Comparison of ENCODE assay signal across 16 cellular contexts in the genomic region with DNA sequence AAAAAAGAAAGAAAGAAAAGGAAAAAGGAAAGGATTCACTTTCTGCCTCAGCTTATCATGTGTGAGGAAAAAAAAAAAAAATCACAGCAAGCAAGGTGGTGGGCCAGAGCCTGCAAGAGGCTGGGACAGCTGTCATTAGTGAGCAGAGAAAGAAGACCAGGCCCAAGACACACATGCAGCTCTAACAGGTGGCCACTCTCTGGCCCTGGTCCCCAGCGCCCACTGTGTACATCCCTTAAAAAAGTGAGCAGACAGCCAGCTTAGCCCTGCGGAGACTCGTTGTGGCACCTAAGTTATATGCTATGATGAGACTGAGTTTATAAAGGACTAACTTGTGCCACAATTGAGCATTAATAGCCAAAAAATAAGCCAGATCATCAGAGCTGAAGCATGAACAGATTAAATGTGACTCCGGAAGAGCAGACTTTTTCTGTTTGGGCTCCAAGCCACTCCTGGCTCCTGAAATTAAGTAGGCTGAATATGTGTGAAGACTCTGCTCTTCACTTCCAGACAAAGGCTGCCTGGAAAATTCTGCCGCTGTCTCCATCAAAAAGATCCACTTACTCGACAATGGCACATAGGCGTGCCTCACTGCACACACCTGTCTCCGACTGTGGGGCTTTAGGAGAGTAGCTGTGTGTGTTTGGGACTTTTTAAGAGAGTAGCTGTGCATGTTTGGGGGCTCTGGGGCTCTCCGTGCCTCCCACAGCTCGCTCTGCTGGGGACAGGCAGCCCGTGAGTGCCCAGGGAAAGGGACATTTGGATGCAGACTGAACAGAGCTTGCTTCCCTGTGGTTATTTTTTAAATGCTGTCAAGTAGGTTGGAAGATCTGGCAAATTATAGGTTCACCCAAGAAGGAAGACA. TPM values are rescaled to one million over a fixed set of nuclear protein-coding genes. Genes with fewer than 3 reads are reported as not detected.
DNase-seq lines count a peak whose midpoint lies in the region; ATAC-seq and TF ChIP-seq lines count a peak whose summit lies in the region.
"Had no signal": no experiment of that assay in that cellular context is flagged by ENCODE, and none has a peak within 500 bp of the region (broad histone marks: within the 10 kb centered on the region; RNA-seq: fewer than 3 reads in every experiment).

No MANE protein-coding gene starts in this region.

- 92 to 94% methylated on average over 11 of the region's 11 CpGs for WGBS in ectodermal cell, 2 experiments
- WGBS in testis, 2 donors = 73 to 75% methylated on average over 11 of the region's 11 CpGs

- intact Hi-C loops in testis (cut with DNase I; ENCODE audit: low total_unique reads) (no loop called here), left colon (cut with DNase I, micrococcal nuclease) (no loop called here), Calu3 (cut with micrococcal nuclease; ENCODE audit: unreplicated experiment) (no loop called here)

- H3K27ac ChIP-seq in ectodermal cell (ENCODE audit: insufficient read depth, low read depth, low read length, poor library complexity, severe bottlenecking) (peak overlapping the region; percentile 26), testis (peak overlapping the region; percentile 24 to 41)
- H3K27ac ChIP-seq: 22Rv1; BLaER1 treated with 17β-estradiol and CSF1 and Interleukin-3, amounts not matched to agents 10 nM and 100 nM; esophagus squamous epithelium had no signal

- no peaks in the 10 kb centered on the region for H3K27me3 Mint-ChIP-seq in mesothelial cell of epicardium (ENCODE audit: low read depth)
- H3K27me3 Mint-ChIP-seq in Calu3 (ENCODE audit: unreplicated experiment) = no peaks in the 10 kb centered on the region
- H3K27me3 Mint-ChIP-seq: activated naive CD4-positive, alpha-beta T cell treated with anti-CD3 and anti-CD28 coated beads, Interleukin-2, amount 10 ng/mL, durations not matched to agents 7 days and 5 days had no signal

- H3K4me3 ChIP-seq in ectodermal cell (ENCODE audit: insufficient read depth, low read depth, low read length) (no peak overlapping the region), testis (no peak overlapping the region)
- H3K4me3 ChIP-seq: BLaER1 treated with 17β-estradiol and CSF1 and Interleukin-3, amounts not matched to agents 10 nM and 100 nM; esophagus squamous epithelium had no signal

- H3K4me1 ChIP-seq in ectodermal cell (ENCODE audit: control insufficient read depth, insufficient read depth, low read length) (no peaks in the 10 kb centered on the region), testis (peaks cover 17% of the 10 kb centered on the region)

- no peak overlapping the region for H3K4me3 Mint-ChIP-seq in mesothelial cell of epicardium
- no peak overlapping the region for H3K4me3 Mint-ChIP-seq in Calu3 (ENCODE audit: low read depth, unreplicated experiment)
- H3K4me3 Mint-ChIP-seq: activated naive CD4-positive, alpha-beta T cell treated with anti-CD3 and anti-CD28 coated beads, Interleukin-2, amount 10 ng/mL, durations not matched to agents 7 days and 5 days had no signal

- H3K36me3 Mint-ChIP-seq in mesothelial cell of epicardium = peaks cover 2% of the 10 kb centered on the region
- H3K36me3 Mint-ChIP-seq in Calu3 (ENCODE audit: insufficient read depth, unreplicated experiment) = peaks cover 4% of the 10 kb centered on the region

- H3K4me1 Mint-ChIP-seq in mesothelial cell of epicardium = peaks cover 12% of the 10 kb centered on the region
- H3K4me1 Mint-ChIP-seq in Calu3 (ENCODE audit: low read depth, unreplicated experiment) = no peaks in the 10 kb centered on the region

- peak; percentile 12 for DNase-seq in DMS79 treated with DMSO at 0.1 percent for 48 hours (lab: John Stamatoyannopoulos, UW)
- no peak for DNase-seq in DMS79 (lab: John Stamatoyannopoulos, UW)
- no peak for DNase-seq in mesothelial cell of epicardium (ENCODE audit: low spot score in 2 of 2, unreplicated experiment in 2 of 2)
- no peak for DNase-seq in testis
- no peak for DNase-seq in activated gamma-delta T cell treated with Interleukin-2 at 50 U/mL for 16 hours
- DNase-seq in left colon = no peak
- DNase-seq in Calu3 = no peak
- DNase-seq: activated naive CD4-positive, alpha-beta T cell treated with anti-CD3 and anti-CD28 coated beads, Interleukin-2, amount 10 ng/mL, durations not matched to agents 7 days and 5 days; activated T-cell treated with anti-CD3 and anti-CD28 coated beads for 4 hours; DMS53; esophagus squamous epithelium; SHP77 treated with DMSO at 0.1 percent for 48 hours; small intestine had no signal

- TF ChIP-seq CTCF in mesothelial cell of epicardium (IDR thresholded peaks at IDR 0.05; ENCODE audit: unreplicated experiment) (no peak), testis (IDR thresholded peaks at IDR 0.05) (no peak), Calu3 (IDR thresholded peaks at IDR 0.05; ENCODE audit: unreplicated experiment) (no peak)

- ATAC-seq in left colon = no peak

- no peaks in the 10 kb centered on the region for H3K36me3 ChIP-seq in ectodermal cell (ENCODE audit: control insufficient read depth, insufficient read depth, low read length)
- H3K36me3 ChIP-seq in testis (ENCODE audit: low read depth, missing control alignments) = no peaks in the 10 kb centered on the region

- H3K9me3 ChIP-seq in ectodermal cell (ENCODE audit: control insufficient read depth, low read length) (no peaks in the 10 kb centered on the region), testis (no peaks in the 10 kb centered on the region)

- no peak for TF ChIP-seq POLR2A in testis (IDR thresholded peaks at IDR 0.05)

- no TSS peak for BruUV-seq in Calu3 (replicated peaks; lab: Mats Ljungman, UMichigan)

- CTCF ChIA-PET in Calu3 (lab: Charles Lee) = no interaction called here

- H3K27ac Mint-ChIP-seq in mesothelial cell of epicardium (peak overlapping the region; percentile 70), Calu3 (ENCODE audit: unreplicated experiment) (no peak overlapping the region)
- H3K27ac Mint-ChIP-seq: activated naive CD4-positive, alpha-beta T cell treated with anti-CD3 and anti-CD28 coated beads, Interleukin-2, amount 10 ng/mL, durations not matched to agents 7 days and 5 days had no signal

- no peaks in the 10 kb centered on the region for H3K27me3 ChIP-seq in ectodermal cell (ENCODE audit: control insufficient read depth, insufficient read depth, low read length, poor library complexity, severe bottlenecking)
- no peaks in the 10 kb centered on the region for H3K27me3 ChIP-seq in testis
- H3K27me3 ChIP-seq: BLaER1 treated with 17β-estradiol and CSF1 and Interleukin-3, amounts not matched to agents 10 nM and 100 nM; esophagus squamous epithelium had no signal

- H3K9me3 Mint-ChIP-seq in mesothelial cell of epicardium (peaks cover 2% of the 10 kb centered on the region), Calu3 (ENCODE audit: low read depth, unreplicated experiment) (no peaks in the 10 kb centered on the region)

RNA-seq across cellular contexts. Expression of a gene that starts 55.0 kb away (rescaled TPM):
- polyA plus RNA-seq in ectodermal cell (2013, experiment 1 of 4) = 25.8 TPM
- 26.7 TPM for polyA plus RNA-seq in ectodermal cell (2013, experiment 2 of 4)
- 22.5 TPM for polyA plus RNA-seq in ectodermal cell (2013, experiment 3 of 4)
- polyA plus RNA-seq in ectodermal cell (2013, experiment 4 of 4) = 24.4 TPM
- 28.8 to 31.6 TPM (median 30.2 TPM) in 3 replicates for total RNA-seq in mesothelial cell of epicardium
- total RNA-seq in testis = 10 to 100 TPM; 36.5 to 40.2 TPM
- 35.6 TPM for polyA plus RNA-seq in testis (ENCODE audit: insufficient read depth, low read depth, low replicate concordance)
- total RNA-seq in left colon = 10 to 100 TPM in 1 of 2 donors, 1 to 10 TPM in 1; 7.5 to 14.8 TPM
- 19.0 and 19.3 TPM in 2 replicates for total RNA-seq in Calu3 (2022)
